ENCODE assay signal across 7 cellular contexts in genomic region chr14:52355016-52355430, GRCh38. TPM values are rescaled to one million over a fixed set of nuclear protein-coding genes. Genes with fewer than 3 reads are reported as not detected.
A peak's percentile ranks its signal among the peaks of the same experiment; 100 is the strongest.
DNase-seq lines count a peak whose midpoint lies in the region; TF ChIP-seq lines count a peak whose summit lies in the region.

No MANE protein-coding gene starts in this region.

- TF ChIP-seq RAD21 in SK-N-SH (IDR thresholded peaks at IDR 0.05; ENCODE audit: low read length) = no peak

- WGBS in SK-N-SH (ENCODE audit: low lambda C conversion rate) = 19% methylated on average over 2 of the region's 2 CpGs
- 34 to 43% (median 39%) methylated on average over 2 of the region's 2 CpGs for WGBS in stomach, 5 donors

- TF ChIP-seq CTCF in SK-N-SH (IDR thresholded peaks at IDR 0.05) (no peak), fibroblast of villous mesenchyme (IDR thresholded peaks at IDR 0.05; ENCODE audit: insufficient read depth, low read depth, low read length) (no peak), stomach (IDR thresholded peaks at IDR 0.05) (no peak)

- DNase-seq in HK-2 (ENCODE audit: unreplicated experiment) = peak; percentile 48
- DNase-seq in SK-N-SH = no peak
- DNase-seq in fibroblast of villous mesenchyme (ENCODE audit: low read depth) = peak; percentile 96
- DNase-seq in stomach = no peak
- no peak for DNase-seq in NCI-H1694 (lab: John Stamatoyannopoulos, UW)
- DNase-seq in RPMI8226 = no peak
- DNase-seq in substantia nigra (lab: John Stamatoyannopoulos, UW) = no peak

- H3K9ac ChIP-seq in SK-N-SH = no peak overlapping the region

- H3K4me3 ChIP-seq in SK-N-SH (ENCODE audit: low read depth in 2 of 2, low read length in 1 of 2) (no peak overlapping the region), fibroblast of villous mesenchyme (ENCODE audit: low read depth, low read length) (no peak overlapping the region), stomach (no peak overlapping the region)

- peaks cover 11 to 24% of the 10 kb centered on the region in 2 experiments for H3K4me1 ChIP-seq in SK-N-SH (ENCODE audit: control insufficient read depth in 1 of 2, insufficient read depth in 2 of 2, low read depth in 1 of 2, low read length in 1 of 2)
- peaks cover 0 to 31% (median 14%) of the 10 kb centered on the region in 4 donors for H3K4me1 ChIP-seq in stomach

- peaks cover 9% of the 10 kb centered on the region for H3F3A ChIP-seq in SK-N-SH (replicated peaks; ENCODE audit: insufficient read depth)

- peak overlapping the region; percentile 77; the same call in 1 of the 2 replicates for H2AFZ ChIP-seq in SK-N-SH (ENCODE audit: low read depth)

- intact Hi-C loops in stomach (cut with DNase I; ENCODE audit: low total_unique reads) = no loop called here

- no peaks in the 10 kb centered on the region for H4K20me1 ChIP-seq in SK-N-SH (ENCODE audit: insufficient read depth)

- no peak for TF ChIP-seq POLR2A in stomach (IDR thresholded peaks at IDR 0.05)

- no peaks in the 10 kb centered on the region for H3K79me2 ChIP-seq in SK-N-SH (ENCODE audit: insufficient read depth)

- H3K9me3 ChIP-seq in SK-N-SH (no peaks in the 10 kb centered on the region), stomach (no peaks in the 10 kb centered on the region)

- no peaks in the 10 kb centered on the region for H3K9me2 ChIP-seq in SK-N-SH

- H3K27me3 ChIP-seq in SK-N-SH (ENCODE audit: insufficient read depth) (no peaks in the 10 kb centered on the region), stomach (no peaks in the 10 kb centered on the region)

- TF ChIP-seq EP300 in SK-N-SH (IDR thresholded peaks at IDR 0.05; ENCODE audit: borderline replicate concordance in 1 of 2, low read depth in 1 of 2, low read length in 1 of 2) (no peak), stomach (IDR thresholded peaks at IDR 0.05) (no peak)

- POLR2A ChIA-PET in SK-N-SH (lab: Yijun Ruan, JAX) = no interaction called here

- H3K36me3 ChIP-seq in SK-N-SH (replicated peaks in 1 of 2; ENCODE audit: control insufficient read depth in 1 of 2, insufficient read depth in 2 of 2, low read length in 1 of 2) = no peaks in the 10 kb centered on the region
- no peaks in the 10 kb centered on the region for H3K36me3 ChIP-seq in stomach

- CTCF ChIA-PET in SK-N-SH (lab: Yijun Ruan, JAX) = interaction anchor here (0.6 kb wide), 1 partner anchor 10 kb away, joined by 3 read pairs; no protein-coding TSS in a partner anchor

- H3K4me2 ChIP-seq in SK-N-SH = peak overlapping the region; percentile 35

- H3K27ac ChIP-seq in SK-N-SH (ENCODE audit: low read depth in 2 of 2, low read length in 1 of 2) (peak overlapping the region; percentile 60 to 72), stomach (peak overlapping the region; percentile 10 to 73 (median 32)), substantia nigra (ENCODE audit: low read depth, low read length, poor library complexity, severe bottlenecking) (no peak overlapping the region)

TF ChIP-seq in SK-N-SH, 30 proteins besides CTCF, POLR2A, EP300 and RAD21:
- TF ChIP-seq ELF1 (IDR thresholded peaks at IDR 0.05) = no peak
- TF ChIP-seq NFIC (IDR thresholded peaks at IDR 0.05; ENCODE audit: borderline replicate concordance) = peak; percentile 24; the same call in 1 of the 2 replicates
- TF ChIP-seq CHD2 (IDR thresholded peaks at IDR 0.05; ENCODE audit: low read length, partially characterized antibody) = no peak
- no peak for TF ChIP-seq YY1 (IDR thresholded peaks at IDR 0.05; ENCODE audit: low read depth)
- TF ChIP-seq TCF12 (IDR thresholded peaks at IDR 0.05) = peak; percentile 31; the same call in 1 of the 2 replicates
- peak; percentile 66 for TF ChIP-seq JUND (IDR thresholded peaks at IDR 0.05)
- peak; percentile 22; the same call in 1 of the 2 replicates for TF ChIP-seq PBX3 (IDR thresholded peaks at IDR 0.05)
- no peak for TF ChIP-seq MEF2A (IDR thresholded peaks at IDR 0.05; ENCODE audit: borderline replicate concordance, low read depth)
- peak; percentile 58; the same call in 1 of the 2 replicates for TF ChIP-seq FOSL2 (IDR thresholded peaks at IDR 0.05; ENCODE audit: borderline replicate concordance, low read depth)

RNA-seq across cellular contexts. Expression of gene PTGER2, which starts 40.9 kb away (rescaled TPM):
- polyA plus RNA-seq in SK-N-SH (2012; rRNA removed) = 0.67 and 1.0 TPM in 2 replicates
- 1.1 and 1.2 TPM in 2 replicates for polyA plus RNA-seq in SK-N-SH (2012; cell fraction: cytosol; rRNA removed)
- polyA plus RNA-seq in SK-N-SH (2012; cell fraction: nucleus; rRNA removed) = 0.36 and 0.40 TPM in 2 replicates
- total RNA-seq in fibroblast of villous mesenchyme = 1.3 and 5.2 TPM in 2 replicates
- 10 to 100 TPM in 2 of 5 donors, 1 to 10 TPM in 3; 1.3 to 22.0 (median 8.3) TPM for total RNA-seq in stomach
- polyA plus RNA-seq in stomach = 10 to 100 TPM in 2 of 3 donors, 1 to 10 TPM in 1; 5.3 to 20.6 (median 12.9) TPM

Comparison
In these comparisons a context has a peak if more than half of its experiments do, and no peak if none do; other contexts are left out.
1. DNase-seq: peak in HK-2 (single experiment) and fibroblast of villous mesenchyme (single experiment); none in SK-N-SH (single experiment), stomach (single experiment), NCI-H1694 (single experiment), RPMI8226 (single experiment) and substantia nigra (0 of 49).